Comparison of ENCODE assay signal across 9 cellular contexts in the genomic region with DNA sequence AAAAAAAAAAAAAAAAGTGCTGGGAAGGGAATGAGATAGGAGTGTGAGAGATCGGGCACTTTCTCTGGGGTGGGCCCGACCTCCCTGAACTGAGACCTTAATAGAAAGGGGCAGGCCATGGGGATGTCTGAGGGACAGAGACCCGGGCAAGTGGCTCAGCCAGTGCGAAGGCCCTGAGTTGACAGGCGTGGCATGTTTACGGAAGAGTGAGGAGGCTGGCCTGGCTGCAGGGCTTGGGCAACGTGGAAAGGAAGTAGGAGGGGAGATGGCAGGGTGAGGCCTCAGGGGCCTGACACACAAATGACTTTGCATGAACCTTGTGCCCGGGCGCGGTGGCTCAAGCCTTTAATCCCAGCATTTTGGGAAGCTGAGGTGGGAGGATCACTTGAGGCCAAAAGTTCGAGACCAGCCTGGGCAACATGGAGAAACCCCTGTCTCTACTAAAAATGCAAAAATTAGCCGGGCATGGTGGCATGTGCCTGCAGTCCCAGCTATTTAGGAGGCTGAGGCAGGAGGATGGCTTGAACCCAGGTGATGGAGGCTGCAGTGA. TPM values are rescaled to one million over a fixed set of nuclear protein-coding genes. Genes with fewer than 3 reads are reported as not detected.
DNase-seq lines count a peak whose midpoint lies in the region; ATAC-seq and TF ChIP-seq lines count a peak whose summit lies in the region.
"Had no signal": no experiment of that assay in that cellular context is flagged by ENCODE, and none has a peak within 500 bp of the region (broad histone marks: within the 10 kb centered on the region; RNA-seq: fewer than 3 reads in every experiment).

No MANE protein-coding gene starts in this region.

- peaks cover 0 to 9% (median under 1%) of the 10 kb centered on the region in 4 donors for H3K4me1 Mint-ChIP-seq in CD4-positive, CD25-positive, alpha-beta regulatory T cell
- peaks cover 31% of the 10 kb centered on the region for H3K4me1 Mint-ChIP-seq in dendritic cell treated with granulocyte-macrophage colony-stimulating factor and Interleukin-4, amounts not matched to agents 40 ng/mL and 50 ng/mL, for 4 days (ENCODE audit: low read depth)
- peaks cover 12% of the 10 kb centered on the region for H3K4me1 Mint-ChIP-seq in chondrocyte (ENCODE audit: low read depth)

- H3K4me3 ChIP-seq in CD4-positive, CD25-positive, alpha-beta regulatory T cell (ENCODE audit: low read depth, low read length) = no peak overlapping the region

- no peaks in the 10 kb centered on the region for H3K9me3 Mint-ChIP-seq in CD4-positive, CD25-positive, alpha-beta regulatory T cell
- H3K9me3 Mint-ChIP-seq in dendritic cell treated with granulocyte-macrophage colony-stimulating factor and Interleukin-4, amounts not matched to agents 40 ng/mL and 50 ng/mL, for 4 days = no peaks in the 10 kb centered on the region
- H3K9me3 Mint-ChIP-seq in chondrocyte (ENCODE audit: low read depth) = no peaks in the 10 kb centered on the region

- H3K4me1 ChIP-seq in CD4-positive, CD25-positive, alpha-beta regulatory T cell (ENCODE audit: control insufficient read depth, insufficient read depth, low read length, poor library complexity, severe bottlenecking) = no peaks in the 10 kb centered on the region

- peaks cover 37% of the 10 kb centered on the region for H3K36me3 Mint-ChIP-seq in CD4-positive, CD25-positive, alpha-beta regulatory T cell
- peaks cover 100% of the 10 kb centered on the region for H3K36me3 Mint-ChIP-seq in dendritic cell treated with granulocyte-macrophage colony-stimulating factor and Interleukin-4, amounts not matched to agents 40 ng/mL and 50 ng/mL, for 4 days (ENCODE audit: low read depth)
- H3K36me3 Mint-ChIP-seq in chondrocyte (ENCODE audit: low read depth) = no peaks in the 10 kb centered on the region

- no peak overlapping the region for H3K27ac ChIP-seq in CD4-positive, CD25-positive, alpha-beta regulatory T cell (ENCODE audit: insufficient read depth, low read length, poor library complexity, severe bottlenecking)

- H3K27ac Mint-ChIP-seq in CD4-positive, CD25-positive, alpha-beta regulatory T cell = peak overlapping the region in 2 of 3 donors; percentile 56 to 81
- H3K27ac Mint-ChIP-seq in dendritic cell treated with granulocyte-macrophage colony-stimulating factor and Interleukin-4, amounts not matched to agents 40 ng/mL and 50 ng/mL, for 4 days = peak overlapping the region; percentile 85
- no peak overlapping the region for H3K27ac Mint-ChIP-seq in chondrocyte (ENCODE audit: unreplicated experiment)

- no peaks in the 10 kb centered on the region for H3K27me3 ChIP-seq in CD4-positive, CD25-positive, alpha-beta regulatory T cell (ENCODE audit: control insufficient read depth, insufficient read depth, low read length)

- H3K36me3 ChIP-seq in CD4-positive, CD25-positive, alpha-beta regulatory T cell (ENCODE audit: control insufficient read depth, insufficient read depth, low read length) = peaks cover 67% of the 10 kb centered on the region

- peak in 1 of 2 donors; percentile 60 for ATAC-seq in CD4-positive, CD25-positive, alpha-beta regulatory T cell (ENCODE audit: low read depth in 2 of 2)
- ATAC-seq in GM21825 (IDR thresholded peaks at IDR 0.05; ENCODE audit: unreplicated experiment) = no peak
- ATAC-seq: SK-N-SH treated with all-trans-retinoic acid at 6 μM for 48 hours had no signal

- H3K9me3 ChIP-seq in CD4-positive, CD25-positive, alpha-beta regulatory T cell (ENCODE audit: control insufficient read depth in 2 of 2, low read length in 2 of 2) = no peaks in the 10 kb centered on the region

- intact Hi-C loops in dendritic cell treated with granulocyte-macrophage colony-stimulating factor and Interleukin-4, amounts not matched to agents 40 ng/mL and 50 ng/mL, for 4 days (cut with micrococcal nuclease) = loop anchor here (5.0 kb wide), 1 partner anchor 48 kb away; a partner anchor contains a TSS

- no peak for TF ChIP-seq CTCF in chondrocyte (IDR thresholded peaks at IDR 0.05)

- H3K4me3 Mint-ChIP-seq in CD4-positive, CD25-positive, alpha-beta regulatory T cell = peak overlapping the region in 1 of 4 donors; percentile 25
- H3K4me3 Mint-ChIP-seq in dendritic cell treated with granulocyte-macrophage colony-stimulating factor and Interleukin-4, amounts not matched to agents 40 ng/mL and 50 ng/mL, for 4 days = no peak overlapping the region
- no peak overlapping the region for H3K4me3 Mint-ChIP-seq in chondrocyte (ENCODE audit: unreplicated experiment)

- no peak for DNase-seq in CD4-positive, CD25-positive, alpha-beta regulatory T cell
- peak; percentile 54 for DNase-seq in NCI-H460 (ENCODE audit: extremely low read depth, low read depth)
- peak; percentile 53 for DNase-seq in mucosa of gallbladder (ENCODE audit: low spot score)
- DNase-seq in amniotic stem cell (lab: John Stamatoyannopoulos, UW) = no peak
- DNase-seq in chondrocyte (ENCODE audit: low spot score) = no peak
- no peak for DNase-seq in GOT3 (lab: John Stamatoyannopoulos, UW)

- no peaks in the 10 kb centered on the region for H3K27me3 Mint-ChIP-seq in CD4-positive, CD25-positive, alpha-beta regulatory T cell
- no peaks in the 10 kb centered on the region for H3K27me3 Mint-ChIP-seq in dendritic cell treated with granulocyte-macrophage colony-stimulating factor and Interleukin-4, amounts not matched to agents 40 ng/mL and 50 ng/mL, for 4 days
- no peaks in the 10 kb centered on the region for H3K27me3 Mint-ChIP-seq in chondrocyte (ENCODE audit: low read depth)

RNA-seq across cellular contexts. Expression of a gene that starts 13.9 kb away (rescaled TPM):
- total RNA-seq in CD4-positive, CD25-positive, alpha-beta regulatory T cell = 71.9 TPM
- polyA plus RNA-seq in CD4-positive, CD25-positive, alpha-beta regulatory T cell = 10 to 100 TPM in 3 of 4 donors, 1 to 10 TPM in 1; 8.3 to 16.6 (median 13.7) TPM
- 4.1 and 4.6 TPM in 2 replicates for total RNA-seq in NCI-H460 (2014; rRNA removed; shearing (Covaris generic))
- 1.5 and 9.3 TPM in 2 replicates for polyA plus RNA-seq in NCI-H460 (2014; cell fraction: nucleus; rRNA removed)
- 19.8 TPM for total RNA-seq in mucosa of gallbladder
- 0.22 to 0.70 TPM (median 0.49 TPM) in 3 replicates for total RNA-seq in chondrocyte

RNA-seq across cellular contexts. Expression of a gene that starts 29.8 kb away (rescaled TPM):
- 0.47 TPM for total RNA-seq in CD4-positive, CD25-positive, alpha-beta regulatory T cell
- under 1 TPM in 1 of 4 donors, not detected in 3; 0.27 TPM for polyA plus RNA-seq in CD4-positive, CD25-positive, alpha-beta regulatory T cell
- total RNA-seq in NCI-H460 (2014; rRNA removed; shearing (Covaris generic)) = 0.05 TPM in 1 of 2 replicates, not detected in the other
- polyA plus RNA-seq in NCI-H460 (2014; cell fraction: nucleus; rRNA removed) = not detected in 2 replicates
- 243 TPM for total RNA-seq in mucosa of gallbladder
- not detected in 3 replicates for total RNA-seq in chondrocyte

RNA-seq across cellular contexts. Expression of a gene that starts 45.9 kb away (rescaled TPM):
- 47.6 TPM for total RNA-seq in CD4-positive, CD25-positive, alpha-beta regulatory T cell
- 10 to 100 TPM; 14.0 to 26.6 (median 20.1) TPM for polyA plus RNA-seq in CD4-positive, CD25-positive, alpha-beta regulatory T cell
- total RNA-seq in NCI-H460 (2014; rRNA removed; shearing (Covaris generic)) = 10.4 and 10.5 TPM in 2 replicates
- polyA plus RNA-seq in NCI-H460 (2014; cell fraction: nucleus; rRNA removed) = 5.9 and 7.8 TPM in 2 replicates
- total RNA-seq in mucosa of gallbladder (92.3 TPM), chondrocyte (34.7 to 64.4 TPM (median 61.3 TPM) in 3 replicates)

RNA-seq across cellular contexts. Expression of a gene that starts 56.2 kb away (rescaled TPM):
- total RNA-seq in CD4-positive, CD25-positive, alpha-beta regulatory T cell = 5.5 TPM
- 1 to 10 TPM; 1.5 to 5.4 (median 2.2) TPM for polyA plus RNA-seq in CD4-positive, CD25-positive, alpha-beta regulatory T cell
- not detected in 2 replicates for total RNA-seq in NCI-H460 (2014; rRNA removed; shearing (Covaris generic))
- not detected in 2 replicates for polyA plus RNA-seq in NCI-H460 (2014; cell fraction: nucleus; rRNA removed)
- total RNA-seq in mucosa of gallbladder = not detected
- not detected in 3 replicates for total RNA-seq in chondrocyte

Comparison
In these comparisons a context has a peak if more than half of its experiments do, and no peak if none do; other contexts are left out.
1. DNase-seq: peak in NCI-H460 (single experiment) and mucosa of gallbladder (single experiment); none in CD4-positive, CD25-positive, alpha-beta regulatory T cell (0 of 3), amniotic stem cell (single experiment), chondrocyte (single experiment) and GOT3 (single experiment).
2. RNA of a gene that starts 29.8 kb away (total RNA-seq): 243 TPM in mucosa of gallbladder (single experiment); 0.47 TPM in CD4-positive, CD25-positive, alpha-beta regulatory T cell (single experiment), 0.05 TPM in NCI-H460 and not detected in chondrocyte; every median in the first group is over 100 times any median in the second.